ENCODE assay signal across 8 cellular contexts in genomic region chr4:140048419-140049022, GRCh38.
DNase-seq lines count a peak whose midpoint lies in the region; ATAC-seq and TF ChIP-seq lines count a peak whose summit lies in the region.

No MANE protein-coding gene starts in this region.

- no peaks in the 10 kb centered on the region for H3K36me3 ChIP-seq in CD4-positive, CD25-positive, alpha-beta regulatory T cell (ENCODE audit: control insufficient read depth, insufficient read depth, low read length)
- H3K36me3 ChIP-seq in Loucy (ENCODE audit: insufficient read depth, low read length), result no peaks in the 10 kb centered on the region

- H3K9me3 ChIP-seq in CD4-positive, CD25-positive, alpha-beta regulatory T cell (ENCODE audit: control insufficient read depth in 2 of 2, low read length in 2 of 2), result no peaks in the 10 kb centered on the region
- H3K9me3 ChIP-seq in Loucy (ENCODE audit: insufficient read depth, low read depth, low read length), result no peaks in the 10 kb centered on the region

- peak overlapping the region in 3 of 4 donors; percentile 5 to 89 (median 85) for H3K4me3 Mint-ChIP-seq in CD4-positive, CD25-positive, alpha-beta regulatory T cell
- H3K4me3 Mint-ChIP-seq in effector memory CD8-positive, alpha-beta T cell, result peak overlapping the region; percentile 74 to 77
- peak overlapping the region; percentile 80 for H3K4me3 Mint-ChIP-seq in neural crest cell

- no peaks in the 10 kb centered on the region for H4K20me1 ChIP-seq in Loucy (ENCODE audit: insufficient read depth, low read length, poor library complexity, severe bottlenecking)

- DNase-seq in CD4-positive, CD25-positive, alpha-beta regulatory T cell, result no peak
- no peak for DNase-seq in effector memory CD8-positive, alpha-beta T cell
- DNase-seq in neural crest cell (ENCODE audit: low read depth, low spot score) (no peak), dedifferentiated amniotic fluid mesenchymal stem cell (ENCODE audit: extremely low spot score) (no peak), anterior cingulate cortex (lab: John Stamatoyannopoulos, UW) (no peak)

- H3K27me3 Mint-ChIP-seq in CD4-positive, CD25-positive, alpha-beta regulatory T cell, result peaks cover 49% of the 10 kb centered on the region
- H3K27me3 Mint-ChIP-seq in effector memory CD8-positive, alpha-beta T cell, result peaks cover 25 to 29% of the 10 kb centered on the region in 2 donors
- no peaks in the 10 kb centered on the region for H3K27me3 Mint-ChIP-seq in neural crest cell (ENCODE audit: low read depth)

- H3K4me1 ChIP-seq in CD4-positive, CD25-positive, alpha-beta regulatory T cell (ENCODE audit: control insufficient read depth, insufficient read depth, low read length, poor library complexity, severe bottlenecking), result peaks cover 16% of the 10 kb centered on the region
- H3K4me1 ChIP-seq in Loucy (ENCODE audit: insufficient read depth, low read length, poor library complexity, severe bottlenecking), result peaks cover 86% of the 10 kb centered on the region

- H3K27ac Mint-ChIP-seq in CD4-positive, CD25-positive, alpha-beta regulatory T cell, result peak overlapping the region in 2 of 3 donors; percentile 86 to 93
- peak overlapping the region; percentile 36 to 68 for H3K27ac Mint-ChIP-seq in effector memory CD8-positive, alpha-beta T cell
- H3K27ac Mint-ChIP-seq in neural crest cell (ENCODE audit: unreplicated experiment), result peak overlapping the region; percentile 98

- peak overlapping the region; percentile 68 for H3K9ac ChIP-seq in Loucy (ENCODE audit: low read depth, low read length, poor library complexity, severe bottlenecking)

- TF ChIP-seq CTCF in Loucy (conservative IDR thresholded peaks at IDR 0.05; ENCODE audit: low read length) (no peak), neural crest cell (conservative IDR thresholded peaks at IDR 0.05) (no peak)

- H3K27ac ChIP-seq in CD4-positive, CD25-positive, alpha-beta regulatory T cell (ENCODE audit: insufficient read depth, low read length, poor library complexity, severe bottlenecking), result no peak overlapping the region

- ATAC-seq in CD4-positive, CD25-positive, alpha-beta regulatory T cell (ENCODE audit: low read depth in 2 of 2), result no peak
- ATAC-seq in effector memory CD8-positive, alpha-beta T cell (replicated peaks), result no peak
- ATAC-seq in GM18517 (IDR thresholded peaks at IDR 0.05; ENCODE audit: unreplicated experiment), result no peak
- ATAC-seq in GM21576 (IDR thresholded peaks at IDR 0.05; ENCODE audit: unreplicated experiment), result no peak

- H3K27me3 ChIP-seq in CD4-positive, CD25-positive, alpha-beta regulatory T cell (ENCODE audit: control insufficient read depth, insufficient read depth, low read length), result peaks cover 11% of the 10 kb centered on the region
- H3K27me3 ChIP-seq in Loucy (ENCODE audit: insufficient read depth, low read length, poor library complexity, severe bottlenecking), result no peaks in the 10 kb centered on the region

- peaks cover 5 to 21% (median 16%) of the 10 kb centered on the region in 4 donors for H3K4me1 Mint-ChIP-seq in CD4-positive, CD25-positive, alpha-beta regulatory T cell
- H3K4me1 Mint-ChIP-seq in effector memory CD8-positive, alpha-beta T cell (ENCODE audit: low read depth in 2 of 2), result peaks cover 10 to 11% of the 10 kb centered on the region in 2 donors
- peaks cover 74% of the 10 kb centered on the region for H3K4me1 Mint-ChIP-seq in neural crest cell

- no peaks in the 10 kb centered on the region for H3K36me3 Mint-ChIP-seq in CD4-positive, CD25-positive, alpha-beta regulatory T cell
- H3K36me3 Mint-ChIP-seq in effector memory CD8-positive, alpha-beta T cell (ENCODE audit: insufficient read depth), result no peaks in the 10 kb centered on the region
- H3K36me3 Mint-ChIP-seq in neural crest cell (ENCODE audit: low read depth), result no peaks in the 10 kb centered on the region

- H3K4me2 ChIP-seq in Loucy (ENCODE audit: low read depth, low read length, poor library complexity, severe bottlenecking), result peak overlapping the region; percentile 76

- peaks cover 11% of the 10 kb centered on the region; the same call in 1 of the 2 replicates for H3F3A ChIP-seq in Loucy (ENCODE audit: low read depth)

- peaks cover 70% of the 10 kb centered on the region for H3K79me2 ChIP-seq in Loucy (ENCODE audit: insufficient read depth, low read length)

- no peaks in the 10 kb centered on the region for H3K9me2 ChIP-seq in Loucy (replicated peaks; ENCODE audit: low read depth, low read length)

- H3K9me3 Mint-ChIP-seq in CD4-positive, CD25-positive, alpha-beta regulatory T cell, result no peaks in the 10 kb centered on the region
- no peaks in the 10 kb centered on the region for H3K9me3 Mint-ChIP-seq in effector memory CD8-positive, alpha-beta T cell
- H3K9me3 Mint-ChIP-seq in neural crest cell, result no peaks in the 10 kb centered on the region

- no peak overlapping the region for H3K4me3 ChIP-seq in CD4-positive, CD25-positive, alpha-beta regulatory T cell (ENCODE audit: low read depth, low read length)
- H3K4me3 ChIP-seq in Loucy (ENCODE audit: low read length, poor library complexity, severe bottlenecking), result peak overlapping the region; percentile 73

- H2AFZ ChIP-seq in Loucy (ENCODE audit: low read length), result no peak overlapping the region
